ENCODE assay signal across 27 cellular contexts in the genomic region with DNA sequence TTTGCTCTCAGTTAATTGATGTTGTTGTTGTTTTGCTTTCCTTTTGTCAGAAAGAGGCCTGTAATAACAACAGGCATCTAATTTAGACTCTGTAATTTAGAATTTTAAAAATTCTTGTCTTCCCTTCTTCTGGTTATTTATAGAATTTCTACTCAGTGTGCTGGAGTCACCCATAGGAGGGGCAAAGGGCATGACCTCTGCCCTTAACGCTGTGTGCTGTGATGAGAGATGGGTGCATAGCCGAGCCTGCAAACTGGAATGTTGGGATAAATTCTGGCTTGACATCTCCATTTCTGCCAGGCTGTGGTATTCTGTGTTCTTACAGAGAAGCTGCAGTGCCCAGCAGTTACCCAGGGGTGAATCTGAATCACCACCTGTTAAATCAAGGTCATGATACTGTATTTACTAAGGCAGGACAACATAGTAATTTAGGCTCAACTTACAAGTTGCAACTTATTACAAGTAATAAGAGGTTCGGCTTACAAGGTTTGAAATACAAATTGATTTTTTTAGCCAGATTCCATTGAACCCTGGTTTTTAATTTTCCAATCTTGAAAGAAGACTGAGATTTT. TPM values are rescaled to one million over a fixed set of nuclear protein-coding genes. Genes with fewer than 3 reads are reported as not detected.
DNase-seq lines count a peak whose midpoint lies in the region; ATAC-seq, FAIRE-seq and TF ChIP-seq lines count a peak whose summit lies in the region.
"Had no signal": no experiment of that assay in that cellular context is flagged by ENCODE, and none has a peak within 500 bp of the region (broad histone marks: within the 10 kb centered on the region; RNA-seq: fewer than 3 reads in every experiment).

No MANE protein-coding gene starts in this region.

- ATAC-seq in HepG2, result no peak
- ATAC-seq in stimulated activated naive CD8-positive, alpha-beta T cell treated with anti-CD3 and anti-CD28 coated beads, Interleukin-15, amount 100 ng/mL, for 72 hours, result peak; percentile 40
- no peak for ATAC-seq in HG03108 (IDR thresholded peaks at IDR 0.05; ENCODE audit: unreplicated experiment)
- ATAC-seq: left ventricle myocardium superior; naive thymus-derived CD4-positive, alpha-beta T cell; PC-3 had no signal

- H3K36me3 Mint-ChIP-seq in activated naive CD8-positive, alpha-beta T cell, result peaks cover 10% of the 10 kb centered on the region
- peaks cover 30% of the 10 kb centered on the region for H3K36me3 Mint-ChIP-seq in activated naive CD8-positive, alpha-beta T cell treated with anti-CD3 and anti-CD28 coated beads for 36 hours
- peaks cover 51% of the 10 kb centered on the region for H3K36me3 Mint-ChIP-seq in activated T-helper 1 cell treated with anti-CD3 and anti-CD28 coated beads, Interleukin-12 subunit alpha, Interleukin-12 subunit beta, Interleukin-2, Interleukin-4 antibody, amounts not matched to agents 30 ng/mL and 10 ng/mL and 1 ng/mL, durations not matched to agents 14 hours and 24 hours and 36 hours (ENCODE audit: low read depth)

- H3K27me3 ChIP-seq in HepG2 (ENCODE audit: control insufficient read depth in 1 of 2, insufficient read depth in 2 of 2, low read length in 2 of 2), result no peaks in the 10 kb centered on the region
- H3K27me3 ChIP-seq: esophagus muscularis mucosa, right lobe of liver, suprapubic skin, upper lobe of left lung had no signal

- TF ChIP-seq CTCF in HepG2 (CRISPR knock-in tag; IDR thresholded peaks at IDR 0.05), result no peak

- no peak overlapping the region for H2AFZ ChIP-seq in HepG2 (ENCODE audit: low read length)

- CTCF ChIA-PET in HepG2 (lab: Yijun Ruan, JAX; ENCODE audit: low intra/inter-chr PET ratio, low total read pairs), result no interaction called here

- no TSS peak for BruUV-seq in HepG2 (replicated peaks; lab: Mats Ljungman, UMichigan)

- no peak overlapping the region for H3K9ac ChIP-seq in HepG2 (ENCODE audit: insufficient read depth, low read depth, low read length)
- H3K9ac ChIP-seq: SK-N-SH had no signal

- intact Hi-C loops in activated T-helper 1 cell treated with anti-CD3 and anti-CD28 coated beads, Interleukin-12 subunit alpha, Interleukin-12 subunit beta, Interleukin-2, Interleukin-4 antibody, amounts not matched to agents 30 ng/mL and 10 ng/mL and 1 ng/mL, durations not matched to agents 14 hours and 24 hours and 36 hours (cut with micrococcal nuclease), result loop anchor here (1.0 kb wide), 2 partner anchors 8 to 63 kb away; no protein-coding TSS in a partner anchor
- intact Hi-C loops in HepG2 (cut with micrococcal nuclease; ENCODE audit: unreplicated experiment), result no loop called here

- no peak overlapping the region for H3K4me2 ChIP-seq in HepG2 (ENCODE audit: low read depth, low read length)
- H3K4me2 ChIP-seq: SK-N-SH had no signal

- 64% methylated on average over 3 of the region's 3 CpGs for WGBS in HepG2 (ENCODE audit: low lambda C conversion rate)

- no peak overlapping the region for H3K27ac ChIP-seq in HepG2 (ENCODE audit: extremely low read length, insufficient read depth, low read length)
- H3K27ac ChIP-seq: esophagus muscularis mucosa, prostate gland, right lobe of liver, suprapubic skin, upper lobe of left lung had no signal

- H3K9me3 Mint-ChIP-seq in activated naive CD8-positive, alpha-beta T cell (ENCODE audit: low read depth), result no peaks in the 10 kb centered on the region
- no peaks in the 10 kb centered on the region for H3K9me3 Mint-ChIP-seq in activated naive CD8-positive, alpha-beta T cell treated with anti-CD3 and anti-CD28 coated beads for 36 hours
- no peaks in the 10 kb centered on the region for H3K9me3 Mint-ChIP-seq in activated T-helper 1 cell treated with anti-CD3 and anti-CD28 coated beads, Interleukin-12 subunit alpha, Interleukin-12 subunit beta, Interleukin-2, Interleukin-4 antibody, amounts not matched to agents 30 ng/mL and 10 ng/mL and 1 ng/mL, durations not matched to agents 14 hours and 24 hours and 36 hours
- no peaks in the 10 kb centered on the region for H3K9me3 Mint-ChIP-seq in stimulated activated naive CD8-positive, alpha-beta T cell treated with anti-CD3 and anti-CD28 coated beads, Interleukin-15, amount 100 ng/mL, for 72 hours
- H3K9me3 Mint-ChIP-seq: activated naive CD4-positive, alpha-beta T cell treated with anti-CD3 and anti-CD28 coated beads, Interleukin-2, amount 50 U/mL, for 72 hours; naive thymus-derived CD4-positive, alpha-beta T cell had no signal

- TF ChIP-seq RAD21 in HepG2 (CRISPR knock-in tag; IDR thresholded peaks at IDR 0.05), result no peak

- H3K36me3 ChIP-seq in HepG2 (replicated peaks in 1 of 2; ENCODE audit: control insufficient read depth in 1 of 2, insufficient read depth in 2 of 2, low read length in 2 of 2), result peaks cover 0 to 8% of the 10 kb centered on the region in 2 experiments; a peak in 2 of 5 replicates
- H3K36me3 ChIP-seq: prostate gland, right lobe of liver had no signal

- H3K79me2 ChIP-seq in HepG2 (ENCODE audit: insufficient read depth, low read length), result no peaks in the 10 kb centered on the region

- TF ChIP-seq POLR2A in HepG2 (IDR thresholded peaks at IDR 0.05; ENCODE audit: insufficient read depth in 1 of 2, low read depth in 2 of 2, low read length in 2 of 2), result no peak

- no peak overlapping the region for H3K4me3 Mint-ChIP-seq in activated naive CD8-positive, alpha-beta T cell
- H3K4me3 Mint-ChIP-seq in activated naive CD8-positive, alpha-beta T cell treated with anti-CD3 and anti-CD28 coated beads for 36 hours, result no peak overlapping the region
- H3K4me3 Mint-ChIP-seq in activated T-helper 1 cell treated with anti-CD3 and anti-CD28 coated beads, Interleukin-12 subunit alpha, Interleukin-12 subunit beta, Interleukin-2, Interleukin-4 antibody, amounts not matched to agents 30 ng/mL and 10 ng/mL and 1 ng/mL, durations not matched to agents 14 hours and 24 hours and 36 hours, result no peak overlapping the region
- no peak overlapping the region for H3K4me3 Mint-ChIP-seq in stimulated activated naive CD8-positive, alpha-beta T cell treated with anti-CD3 and anti-CD28 coated beads, Interleukin-15, amount 100 ng/mL, for 72 hours

- no peaks in the 10 kb centered on the region for H3K9me3 ChIP-seq in HepG2 (ENCODE audit: low read length)
- H3K9me3 ChIP-seq: esophagus muscularis mucosa, HAP-1, prostate gland, right lobe of liver, SK-N-SH, suprapubic skin, upper lobe of left lung had no signal

- no peaks in the 10 kb centered on the region for H3K27me3 Mint-ChIP-seq in activated naive CD8-positive, alpha-beta T cell
- no peaks in the 10 kb centered on the region for H3K27me3 Mint-ChIP-seq in activated naive CD8-positive, alpha-beta T cell treated with anti-CD3 and anti-CD28 coated beads for 36 hours
- H3K27me3 Mint-ChIP-seq in activated T-helper 1 cell treated with anti-CD3 and anti-CD28 coated beads, Interleukin-12 subunit alpha, Interleukin-12 subunit beta, Interleukin-2, Interleukin-4 antibody, amounts not matched to agents 30 ng/mL and 10 ng/mL and 1 ng/mL, durations not matched to agents 14 hours and 24 hours and 36 hours (ENCODE audit: insufficient read depth), result no peaks in the 10 kb centered on the region
- H3K27me3 Mint-ChIP-seq in stimulated activated naive CD8-positive, alpha-beta T cell treated with anti-CD3 and anti-CD28 coated beads, Interleukin-15, amount 100 ng/mL, for 72 hours, result no peaks in the 10 kb centered on the region
- H3K27me3 Mint-ChIP-seq: naive thymus-derived CD4-positive, alpha-beta T cell had no signal

- H3K4me3 ChIP-seq in HepG2 (replicated peaks in 1 of 3; ENCODE audit: insufficient read depth in 1 of 3, low read depth in 2 of 3, low read length in 3 of 3), result no peak overlapping the region
- H3K4me3 ChIP-seq: esophagus muscularis mucosa, HAP-1, prostate gland, right lobe of liver, suprapubic skin, upper lobe of left lung had no signal

- peaks cover 12% of the 10 kb centered on the region; the same call in 1 of the 2 replicates for H3K4me1 ChIP-seq in HepG2 (ENCODE audit: insufficient read depth, low read length)
- H3K4me1 ChIP-seq: prostate gland, suprapubic skin had no signal

- no peak for TF ChIP-seq EP300 in HepG2 (IDR thresholded peaks at IDR 0.05; ENCODE audit: low read depth in 2 of 2, low read length in 2 of 2)
- TF ChIP-seq EP300 in HepG2 (CRISPR knock-in tag; IDR thresholded peaks at IDR 0.05; ENCODE audit: borderline replicate concordance), result no peak

- DNase-seq in activated naive CD8-positive, alpha-beta T cell treated with anti-CD3 and anti-CD28 coated beads for 36 hours, result no peak
- no peak for DNase-seq in activated T-helper 1 cell treated with anti-CD3 and anti-CD28 coated beads, Interleukin-12 subunit alpha, Interleukin-12 subunit beta, Interleukin-2, Interleukin-4 antibody, amounts not matched to agents 30 ng/mL and 10 ng/mL and 1 ng/mL, durations not matched to agents 14 hours and 24 hours and 36 hours (ENCODE audit: low spot score)
- no peak for DNase-seq in HepG2 (ENCODE audit: low spot score)
- no peak for DNase-seq in stimulated activated naive CD8-positive, alpha-beta T cell treated with anti-CD3 and anti-CD28 coated beads, Interleukin-15, amount 100 ng/mL, for 72 hours
- no peak for DNase-seq in NCI-H345 treated with DMSO at 0.1 percent for 48 hours (lab: John Stamatoyannopoulos, UW; ENCODE audit: unreplicated experiment)
- DNase-seq: foreskin fibroblast; islet precursor cell; left ventricle myocardium superior; midbrain; MV-4-11; naive thymus-derived CD4-positive, alpha-beta T cell; NCI-H1436; NCI-H2081; NCI-H526 treated with DMSO at 0.1 percent for 48 hours; occipital lobe; PC-3; right lobe of liver; SK-N-SH; upper lobe of left lung had no signal

- POLR2A ChIA-PET in HepG2 (lab: Yijun Ruan, JAX), result no interaction called here

- no peak for FAIRE-seq in HepG2 (lab: Jason Lieb, UNC)
- FAIRE-seq: astrocyte had no signal

- H4K20me1 ChIP-seq in HepG2 (ENCODE audit: insufficient read depth, low read length), result no peaks in the 10 kb centered on the region

- H3K27ac Mint-ChIP-seq in activated naive CD8-positive, alpha-beta T cell, result peak overlapping the region; percentile 25
- no peak overlapping the region for H3K27ac Mint-ChIP-seq in activated naive CD8-positive, alpha-beta T cell treated with anti-CD3 and anti-CD28 coated beads for 36 hours
- peak overlapping the region; percentile 75 for H3K27ac Mint-ChIP-seq in activated T-helper 1 cell treated with anti-CD3 and anti-CD28 coated beads, Interleukin-12 subunit alpha, Interleukin-12 subunit beta, Interleukin-2, Interleukin-4 antibody, amounts not matched to agents 30 ng/mL and 10 ng/mL and 1 ng/mL, durations not matched to agents 14 hours and 24 hours and 36 hours
- H3K27ac Mint-ChIP-seq in stimulated activated naive CD8-positive, alpha-beta T cell treated with anti-CD3 and anti-CD28 coated beads, Interleukin-15, amount 100 ng/mL, for 72 hours, result peak overlapping the region; percentile 16 to 87

- in situ Hi-C loops in HepG2 (cut with HindIII; ENCODE audit: extremely low pct_ligation_motif_present, low pct_unique_long_range_greater_than_20kb), result no loop called here

- H3K4me1 Mint-ChIP-seq in activated naive CD8-positive, alpha-beta T cell (ENCODE audit: low read depth), result peaks cover 49% of the 10 kb centered on the region
- peaks cover 33% of the 10 kb centered on the region for H3K4me1 Mint-ChIP-seq in activated naive CD8-positive, alpha-beta T cell treated with anti-CD3 and anti-CD28 coated beads for 36 hours
- H3K4me1 Mint-ChIP-seq in activated T-helper 1 cell treated with anti-CD3 and anti-CD28 coated beads, Interleukin-12 subunit alpha, Interleukin-12 subunit beta, Interleukin-2, Interleukin-4 antibody, amounts not matched to agents 30 ng/mL and 10 ng/mL and 1 ng/mL, durations not matched to agents 14 hours and 24 hours and 36 hours (ENCODE audit: low read depth), result peaks cover 68% of the 10 kb centered on the region
- peaks cover 62% of the 10 kb centered on the region for H3K4me1 Mint-ChIP-seq in stimulated activated naive CD8-positive, alpha-beta T cell treated with anti-CD3 and anti-CD28 coated beads, Interleukin-15, amount 100 ng/mL, for 72 hours

RNA-seq across cellular contexts. Expression of a gene that starts 53.3 kb away (rescaled TPM):
- 10 to 100 TPM; 39.2 to 39.6 TPM for total RNA-seq in activated naive CD8-positive, alpha-beta T cell treated with anti-CD3 and anti-CD28 coated beads for 36 hours
- 69.2 and 73.1 TPM in 2 replicates for total RNA-seq in activated T-helper 1 cell treated with anti-CD3 and anti-CD28 coated beads, Interleukin-12 subunit alpha, Interleukin-12 subunit beta, Interleukin-2, Interleukin-4 antibody, amounts not matched to agents 30 ng/mL and 10 ng/mL and 1 ng/mL, durations not matched to agents 14 hours and 24 hours and 36 hours
- total RNA-seq in HepG2 (2016; rRNA removed; fragmentation: Illumina TruSeq; extraction: Trizol), result 12.2 and 13.0 TPM in 2 replicates
- total RNA-seq in HepG2 (2016; cell fraction: cytosol; rRNA removed; fragmentation: Illumina TruSeq; extraction: Trizol; ENCODE audit: low read depth), result 45.5 and 46.6 TPM in 2 replicates
- 10.7 and 11.9 TPM in 2 replicates for total RNA-seq in HepG2 (2016; cell fraction: insoluble cytoplasmic fraction; rRNA removed; fragmentation: Illumina TruSeq; extraction: Trizol)
- total RNA-seq in HepG2 (2016; cell fraction: membrane; rRNA removed; fragmentation: Illumina TruSeq; extraction: Trizol), result 36.3 and 37.0 TPM in 2 replicates
- total RNA-seq in HepG2 (2016; cell fraction: nucleus; rRNA removed; fragmentation: Illumina TruSeq; extraction: Trizol), result 8.7 and 9.5 TPM in 2 replicates
- 6.9 and 7.2 TPM in 2 replicates for polyA plus RNA-seq in HepG2 (2011; rRNA removed)
- polyA plus RNA-seq in HepG2 (2011; cell fraction: cytosol; rRNA removed), result 6.0 and 6.8 TPM in 2 replicates
- polyA plus RNA-seq in HepG2 (2011; cell fraction: nucleus; rRNA removed), result 8.0 and 8.4 TPM in 2 replicates
- 5.3 and 5.6 TPM in 2 replicates for polyA plus RNA-seq in HepG2 (2012)
- polyA plus RNA-seq in HepG2 (2016; cell fraction: cytosol; fragmentation: Illumina TruSeq; extraction: Trizol; ENCODE audit: low read depth), result 11.1 and 11.2 TPM in 2 replicates
- polyA plus RNA-seq in HepG2 (2016; cell fraction: insoluble cytoplasmic fraction; fragmentation: Illumina TruSeq; extraction: Trizol; ENCODE audit: low read depth), result 7.7 and 10.1 TPM in 2 replicates
- polyA plus RNA-seq in HepG2 (2016; cell fraction: membrane; fragmentation: Illumina TruSeq; extraction: Trizol; ENCODE audit: low read depth), result 15.8 and 17.5 TPM in 2 replicates
- polyA plus RNA-seq in HepG2 (2016; cell fraction: nucleus; fragmentation: Illumina TruSeq; extraction: Trizol; ENCODE audit: insufficient read depth, low read depth), result 11.6 and 12.0 TPM in 2 replicates
- polyA minus RNA-seq in HepG2 (2011; rRNA and poly(A)+ RNA removed; ENCODE audit: low replicate concordance), result 21.0 and 40.5 TPM in 2 replicates
- polyA minus RNA-seq in HepG2 (2011; cell fraction: cytosol; rRNA and poly(A)+ RNA removed), result 7.8 and 9.1 TPM in 2 replicates
- 6.8 and 11.8 TPM in 2 replicates for polyA minus RNA-seq in HepG2 (2011; cell fraction: nucleus; rRNA and poly(A)+ RNA removed)
